ENCODE assay signal across 23 cellular contexts in the genomic region with DNA sequence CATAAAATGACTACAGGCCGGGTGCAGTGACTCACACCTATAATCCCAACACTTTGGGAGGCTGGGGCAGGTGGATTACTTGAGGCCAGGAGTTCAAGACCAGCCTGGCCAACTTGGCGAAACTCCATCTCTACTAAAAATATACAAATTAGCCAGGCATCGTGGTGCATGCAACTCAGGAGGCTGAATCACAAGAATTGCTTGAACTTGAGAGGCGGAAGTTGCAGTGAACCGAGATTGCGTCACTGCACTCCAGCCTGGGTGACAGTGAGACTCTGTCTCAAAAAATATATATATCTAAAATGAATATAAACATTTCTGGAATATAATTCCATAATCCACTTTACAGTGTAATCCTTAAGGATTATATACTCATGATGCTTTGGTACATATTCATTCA.
"Had no signal": no experiment of that assay in that cellular context is flagged by ENCODE, and none has a peak within 500 bp of the region (broad histone marks: within the 10 kb centered on the region; RNA-seq: fewer than 3 reads in every experiment).

No MANE protein-coding gene starts in this region.

- H3K27ac ChIP-seq: ascending aorta, body of pancreas, Peyer's patch had no signal

- ATAC-seq: activated CD4-positive, CD25-positive, alpha-beta regulatory T cell treated with anti-CD3 and anti-CD28 coated beads, Interleukin-2, amount 50 U/mL, for 24 hours; activated CD8-positive, alpha-beta memory T cell treated with anti-CD3 and anti-CD28 coated beads, Interleukin-2, amount 10 ng/mL, durations not matched to agents 7 days and 5 days; activated naive CD8-positive, alpha-beta T cell treated with anti-CD3 and anti-CD28 coated beads, Interleukin-2, amount 50 U/mL, for 24 hours; body of pancreas had no signal

- FAIRE-seq: bronchial epithelial cell had no signal

- H3K27me3 ChIP-seq: ascending aorta, body of pancreas, Peyer's patch had no signal

- H3K4me1 ChIP-seq: ascending aorta, body of pancreas, Peyer's patch had no signal

- H3K4me3 ChIP-seq: ascending aorta, body of pancreas, Peyer's patch had no signal

- DNase-seq: activated CD4-positive, alpha-beta T cell treated with anti-CD3 and anti-CD28 coated beads for 48 hours; activated CD4-positive, alpha-beta T cell treated with anti-CD3 and anti-CD28 coated beads, Interleukin-2, amount 50 U/mL, for 48 hours; activated CD8-positive, alpha-beta memory T cell treated with anti-CD3 and anti-CD28 coated beads, Interleukin-2, amount 10 ng/mL, durations not matched to agents 7 days and 5 days; activated effector memory CD4-positive, alpha-beta T cell treated with Interleukin-2 at 50 U/mL for 16 hours; activated naive CD4-positive, alpha-beta T cell; activated naive CD8-positive, alpha-beta T cell treated with anti-CD3 and anti-CD28 coated beads, Interleukin-2, amount 50 U/mL, for 24 hours; activated T-cell treated with anti-CD3 and anti-CD28 coated beads, Interleukin-2, amount 50 U/mL, for 24 hours; amniotic stem cell; body of pancreas; cortex of kidney; Kasumi-1; KBM-7; NCI-H1105 treated with DMSO at 0.1 percent for 48 hours; NCI-H146; NCI-H187 treated with DMSO at 0.1 percent for 48 hours; NCI-H2081 treated with DMSO at 0.1 percent for 48 hours; NCI-H446; NCI-H524; Peyer's patch; SHP77 had no signal
